In the genomic region with DNA sequence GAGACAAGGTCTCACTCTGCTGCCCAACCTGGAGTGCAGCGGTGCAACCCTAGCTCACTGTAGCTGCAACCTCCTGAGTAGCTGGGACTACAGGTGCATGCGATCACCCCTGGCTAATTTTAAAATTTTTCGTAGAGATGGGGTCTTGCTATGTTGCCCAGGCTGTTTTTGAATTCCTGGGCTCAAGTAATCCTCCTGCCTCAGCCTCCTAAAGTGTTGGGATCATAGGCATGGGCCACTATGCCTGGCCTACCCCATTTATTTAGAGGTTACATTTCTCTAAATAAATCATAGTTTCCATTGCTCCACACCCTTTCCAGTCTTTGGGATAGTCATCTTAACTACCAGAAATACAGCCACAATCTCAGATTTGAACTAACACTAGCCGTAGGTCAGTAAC, we compare ENCODE assay signal across 20 cellular contexts.
"Had no signal": no experiment of that assay in that cellular context is flagged by ENCODE, and none has a peak within 500 bp of the region (broad histone marks: within the 10 kb centered on the region; RNA-seq: fewer than 3 reads in every experiment).

No MANE protein-coding gene starts in this region.

- H3K27me3 ChIP-seq: MG63, SJCRH30 had no signal

- ATAC-seq: SK-N-SH treated with all-trans-retinoic acid at 6 μM for 48 hours had no signal

- H3K4me3 ChIP-seq: MG63, SJCRH30 had no signal

- DNase-seq: Karpas-422, KG1, MG63, NCI-H1092, NCI-H1105 treated with DMSO at 0.1 percent for 48 hours, NCI-H1417 treated with DMSO at 0.1 percent for 48 hours, NCI-H187, NCI-H2029, NCI-H2081 treated with DMSO at 0.1 percent for 48 hours, NCI-H2171, NCI-H226, NCI-H446, NCI-H524 treated with DMSO at 0.1 percent for 48 hours, RPMI8226, SHP77 treated with DMSO at 0.1 percent for 48 hours had no signal

- H3K9me3 ChIP-seq: MG63, SJCRH30 had no signal

- H3K27ac ChIP-seq: HL-60, SJCRH30 had no signal

- FAIRE-seq: HTR-8/SVneo, RCC 7860 had no signal

- H3K36me3 ChIP-seq: MG63, SJCRH30 had no signal
